In the genomic region with DNA sequence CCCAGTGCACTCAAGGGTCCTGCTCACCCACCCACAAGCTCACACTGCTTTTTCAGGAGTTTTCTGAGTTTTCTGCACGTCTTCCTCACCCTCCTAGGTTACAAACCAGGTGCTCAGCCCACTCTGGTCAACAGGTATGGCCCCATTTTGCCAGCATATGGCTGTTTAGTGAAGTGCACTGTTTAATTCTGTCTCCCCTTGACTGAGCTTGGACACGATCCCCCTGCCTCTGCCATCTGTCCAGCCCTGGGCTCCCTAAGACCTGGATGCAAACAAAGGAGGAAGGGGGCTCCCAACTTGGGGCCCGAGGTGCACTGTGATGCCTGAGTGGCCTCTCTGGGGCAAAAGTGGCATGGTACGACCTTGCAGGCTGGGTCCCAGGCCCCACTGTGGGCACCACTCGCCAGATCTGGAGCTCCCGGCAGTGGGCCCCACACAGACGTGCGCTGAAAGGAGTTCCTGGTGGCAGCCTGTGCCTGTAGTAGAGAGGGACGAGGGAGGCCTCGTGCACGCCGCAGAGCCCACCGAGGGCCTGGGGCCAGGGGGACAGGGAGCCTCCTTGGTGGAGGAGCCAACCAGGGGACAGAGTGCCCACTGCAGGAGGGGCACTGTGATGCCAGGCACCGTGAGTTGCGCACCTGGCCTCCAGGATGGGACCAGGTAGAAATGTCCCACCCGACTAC, we compare ENCODE assay signal across 2 cellular contexts.
TF ChIP-seq lines count a peak whose summit lies in the region.

No MANE protein-coding gene starts in this region.

TF ChIP-seq in GM23338, 12 proteins besides CTCF, POLR2A, EP300 and RAD21 (continues in another document):
- TF ChIP-seq POLR2AphosphoS5 (IDR thresholded peaks at IDR 0.05; ENCODE audit: low read depth) (no peak), ZNF114 (CRISPR knock-in tag; IDR thresholded peaks at IDR 0.05) (no peak), EZH2phosphoT487 (IDR thresholded peaks at IDR 0.05; ENCODE audit: unreplicated experiment) (no peak), JUNB (IDR thresholded peaks at IDR 0.05; ENCODE audit: unreplicated experiment) (no peak), STAT1 (IDR thresholded peaks at IDR 0.05; ENCODE audit: unreplicated experiment) (no peak), ZNF331 (CRISPR knock-in tag; IDR thresholded peaks at IDR 0.05; ENCODE audit: low read depth) (no peak), EZH2 (IDR thresholded peaks at IDR 0.05; ENCODE audit: low read depth, unreplicated experiment) (no peak), CREB1 (CRISPR knock-in tag; IDR thresholded peaks at IDR 0.05; ENCODE audit: low read depth) (no peak), NANOG (IDR thresholded peaks at IDR 0.05; ENCODE audit: borderline replicate concordance) (no peak)
- TF ChIP-seq, protein P1, sequence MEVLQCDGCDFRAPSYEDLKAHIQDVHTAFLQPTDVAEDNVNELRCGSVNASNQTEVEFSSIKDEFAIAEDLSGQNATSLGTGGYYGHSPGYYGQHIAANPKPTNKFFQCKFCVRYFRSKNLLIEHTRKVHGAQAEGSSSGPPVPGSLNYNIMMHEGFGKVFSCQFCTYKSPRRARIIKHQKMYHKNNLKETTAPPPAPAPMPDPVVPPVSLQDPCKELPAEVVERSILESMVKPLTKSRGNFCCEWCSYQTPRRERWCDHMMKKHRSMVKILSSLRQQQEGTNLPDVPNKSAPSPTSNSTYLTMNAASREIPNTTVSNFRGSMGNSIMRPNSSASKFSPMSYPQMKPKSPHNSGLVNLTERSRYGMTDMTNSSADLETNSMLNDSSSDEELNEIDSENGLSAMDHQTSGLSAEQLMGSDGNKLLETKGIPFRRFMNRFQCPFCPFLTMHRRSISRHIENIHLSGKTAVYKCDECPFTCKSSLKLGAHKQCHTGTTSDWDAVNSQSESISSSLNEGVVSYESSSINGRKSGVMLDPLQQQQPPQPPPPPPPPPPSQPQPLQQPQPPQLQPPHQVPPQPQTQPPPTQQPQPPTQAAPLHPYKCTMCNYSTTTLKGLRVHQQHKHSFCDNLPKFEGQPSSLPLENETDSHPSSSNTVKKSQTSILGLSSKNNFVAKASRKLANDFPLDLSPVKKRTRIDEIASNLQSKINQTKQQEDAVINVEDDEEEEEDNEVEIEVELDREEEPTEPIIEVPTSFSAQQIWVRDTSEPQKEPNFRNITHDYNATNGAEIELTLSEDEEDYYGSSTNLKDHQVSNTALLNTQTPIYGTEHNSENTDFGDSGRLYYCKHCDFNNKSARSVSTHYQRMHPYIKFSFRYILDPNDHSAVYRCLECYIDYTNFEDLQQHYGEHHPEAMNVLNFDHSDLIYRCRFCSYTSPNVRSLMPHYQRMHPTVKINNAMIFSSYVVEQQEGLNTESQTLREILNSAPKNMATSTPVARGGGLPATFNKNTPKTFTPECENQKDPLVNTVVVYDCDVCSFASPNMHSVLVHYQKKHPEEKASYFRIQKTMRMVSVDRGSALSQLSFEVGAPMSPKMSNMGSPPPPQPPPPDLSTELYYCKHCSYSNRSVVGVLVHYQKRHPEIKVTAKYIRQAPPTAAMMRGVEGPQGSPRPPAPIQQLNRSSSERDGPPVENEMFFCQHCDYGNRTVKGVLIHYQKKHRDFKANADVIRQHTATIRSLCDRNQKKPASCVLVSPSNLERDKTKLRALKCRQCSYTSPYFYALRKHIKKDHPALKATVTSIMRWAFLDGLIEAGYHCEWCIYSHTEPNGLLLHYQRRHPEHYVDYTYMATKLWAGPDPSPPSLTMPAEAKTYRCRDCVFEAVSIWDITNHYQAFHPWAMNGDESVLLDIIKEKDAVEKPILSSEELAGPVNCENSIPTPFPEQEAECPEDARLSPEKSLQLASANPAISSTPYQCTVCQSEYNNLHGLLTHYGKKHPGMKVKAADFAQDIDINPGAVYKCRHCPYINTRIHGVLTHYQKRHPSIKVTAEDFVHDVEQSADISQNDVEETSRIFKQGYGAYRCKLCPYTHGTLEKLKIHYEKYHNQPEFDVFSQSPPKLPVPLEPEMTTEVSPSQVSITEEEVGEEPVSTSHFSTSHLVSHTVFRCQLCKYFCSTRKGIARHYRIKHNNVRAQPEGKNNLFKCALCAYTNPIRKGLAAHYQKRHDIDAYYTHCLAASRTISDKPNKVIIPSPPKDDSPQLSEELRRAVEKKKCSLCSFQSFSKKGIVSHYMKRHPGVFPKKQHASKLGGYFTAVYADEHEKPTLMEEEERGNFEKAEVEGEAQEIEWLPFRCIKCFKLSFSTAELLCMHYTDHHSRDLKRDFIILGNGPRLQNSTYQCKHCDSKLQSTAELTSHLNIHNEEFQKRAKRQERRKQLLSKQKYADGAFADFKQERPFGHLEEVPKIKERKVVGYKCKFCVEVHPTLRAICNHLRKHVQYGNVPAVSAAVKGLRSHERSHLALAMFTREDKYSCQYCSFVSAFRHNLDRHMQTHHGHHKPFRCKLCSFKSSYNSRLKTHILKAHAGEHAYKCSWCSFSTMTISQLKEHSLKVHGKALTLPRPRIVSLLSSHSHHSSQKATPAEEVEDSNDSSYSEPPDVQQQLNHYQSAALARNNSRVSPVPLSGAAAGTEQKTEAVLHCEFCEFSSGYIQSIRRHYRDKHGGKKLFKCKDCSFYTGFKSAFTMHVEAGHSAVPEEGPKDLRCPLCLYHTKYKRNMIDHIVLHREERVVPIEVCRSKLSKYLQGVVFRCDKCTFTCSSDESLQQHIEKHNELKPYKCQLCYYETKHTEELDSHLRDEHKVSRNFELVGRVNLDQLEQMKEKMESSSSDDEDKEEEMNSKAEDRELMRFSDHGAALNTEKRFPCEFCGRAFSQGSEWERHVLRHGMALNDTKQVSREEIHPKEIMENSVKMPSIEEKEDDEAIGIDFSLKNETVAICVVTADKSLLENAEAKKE (CRISPR knock-in tag; IDR thresholded peaks at IDR 0.05): no peak
- TF ChIP-seq, protein P2, sequence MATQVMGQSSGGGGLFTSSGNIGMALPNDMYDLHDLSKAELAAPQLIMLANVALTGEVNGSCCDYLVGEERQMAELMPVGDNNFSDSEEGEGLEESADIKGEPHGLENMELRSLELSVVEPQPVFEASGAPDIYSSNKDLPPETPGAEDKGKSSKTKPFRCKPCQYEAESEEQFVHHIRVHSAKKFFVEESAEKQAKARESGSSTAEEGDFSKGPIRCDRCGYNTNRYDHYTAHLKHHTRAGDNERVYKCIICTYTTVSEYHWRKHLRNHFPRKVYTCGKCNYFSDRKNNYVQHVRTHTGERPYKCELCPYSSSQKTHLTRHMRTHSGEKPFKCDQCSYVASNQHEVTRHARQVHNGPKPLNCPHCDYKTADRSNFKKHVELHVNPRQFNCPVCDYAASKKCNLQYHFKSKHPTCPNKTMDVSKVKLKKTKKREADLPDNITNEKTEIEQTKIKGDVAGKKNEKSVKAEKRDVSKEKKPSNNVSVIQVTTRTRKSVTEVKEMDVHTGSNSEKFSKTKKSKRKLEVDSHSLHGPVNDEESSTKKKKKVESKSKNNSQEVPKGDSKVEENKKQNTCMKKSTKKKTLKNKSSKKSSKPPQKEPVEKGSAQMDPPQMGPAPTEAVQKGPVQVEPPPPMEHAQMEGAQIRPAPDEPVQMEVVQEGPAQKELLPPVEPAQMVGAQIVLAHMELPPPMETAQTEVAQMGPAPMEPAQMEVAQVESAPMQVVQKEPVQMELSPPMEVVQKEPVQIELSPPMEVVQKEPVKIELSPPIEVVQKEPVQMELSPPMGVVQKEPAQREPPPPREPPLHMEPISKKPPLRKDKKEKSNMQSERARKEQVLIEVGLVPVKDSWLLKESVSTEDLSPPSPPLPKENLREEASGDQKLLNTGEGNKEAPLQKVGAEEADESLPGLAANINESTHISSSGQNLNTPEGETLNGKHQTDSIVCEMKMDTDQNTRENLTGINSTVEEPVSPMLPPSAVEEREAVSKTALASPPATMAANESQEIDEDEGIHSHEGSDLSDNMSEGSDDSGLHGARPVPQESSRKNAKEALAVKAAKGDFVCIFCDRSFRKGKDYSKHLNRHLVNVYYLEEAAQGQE (IDR thresholded peaks at IDR 0.05; ENCODE audit: unreplicated experiment): no peak

TF ChIP-seq in WTC11, 78 proteins besides CTCF, POLR2A, EP300 and RAD21:
- no peak for TF ChIP-seq ZBTB21 (CRISPR knock-in tag; IDR thresholded peaks at IDR 0.05; ENCODE audit: borderline replicate concordance)
- no peak for TF ChIP-seq TEAD1 (CRISPR knock-in tag; IDR thresholded peaks at IDR 0.05)
- TF ChIP-seq, protein P3, sequence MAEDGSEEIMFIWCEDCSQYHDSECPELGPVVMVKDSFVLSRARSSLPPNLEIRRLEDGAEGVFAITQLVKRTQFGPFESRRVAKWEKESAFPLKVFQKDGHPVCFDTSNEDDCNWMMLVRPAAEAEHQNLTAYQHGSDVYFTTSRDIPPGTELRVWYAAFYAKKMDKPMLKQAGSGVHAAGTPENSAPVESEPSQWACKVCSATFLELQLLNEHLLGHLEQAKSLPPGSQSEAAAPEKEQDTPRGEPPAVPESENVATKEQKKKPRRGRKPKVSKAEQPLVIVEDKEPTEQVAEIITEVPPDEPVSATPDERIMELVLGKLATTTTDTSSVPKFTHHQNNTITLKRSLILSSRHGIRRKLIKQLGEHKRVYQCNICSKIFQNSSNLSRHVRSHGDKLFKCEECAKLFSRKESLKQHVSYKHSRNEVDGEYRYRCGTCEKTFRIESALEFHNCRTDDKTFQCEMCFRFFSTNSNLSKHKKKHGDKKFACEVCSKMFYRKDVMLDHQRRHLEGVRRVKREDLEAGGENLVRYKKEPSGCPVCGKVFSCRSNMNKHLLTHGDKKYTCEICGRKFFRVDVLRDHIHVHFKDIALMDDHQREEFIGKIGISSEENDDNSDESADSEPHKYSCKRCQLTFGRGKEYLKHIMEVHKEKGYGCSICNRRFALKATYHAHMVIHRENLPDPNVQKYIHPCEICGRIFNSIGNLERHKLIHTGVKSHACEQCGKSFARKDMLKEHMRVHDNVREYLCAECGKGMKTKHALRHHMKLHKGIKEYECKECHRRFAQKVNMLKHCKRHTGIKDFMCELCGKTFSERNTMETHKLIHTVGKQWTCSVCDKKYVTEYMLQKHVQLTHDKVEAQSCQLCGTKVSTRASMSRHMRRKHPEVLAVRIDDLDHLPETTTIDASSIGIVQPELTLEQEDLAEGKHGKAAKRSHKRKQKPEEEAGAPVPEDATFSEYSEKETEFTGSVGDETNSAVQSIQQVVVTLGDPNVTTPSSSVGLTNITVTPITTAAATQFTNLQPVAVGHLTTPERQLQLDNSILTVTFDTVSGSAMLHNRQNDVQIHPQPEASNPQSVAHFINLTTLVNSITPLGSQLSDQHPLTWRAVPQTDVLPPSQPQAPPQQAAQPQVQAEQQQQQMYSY (CRISPR knock-in tag; IDR thresholded peaks at IDR 0.05): no peak
- TF ChIP-seq, protein P4, sequence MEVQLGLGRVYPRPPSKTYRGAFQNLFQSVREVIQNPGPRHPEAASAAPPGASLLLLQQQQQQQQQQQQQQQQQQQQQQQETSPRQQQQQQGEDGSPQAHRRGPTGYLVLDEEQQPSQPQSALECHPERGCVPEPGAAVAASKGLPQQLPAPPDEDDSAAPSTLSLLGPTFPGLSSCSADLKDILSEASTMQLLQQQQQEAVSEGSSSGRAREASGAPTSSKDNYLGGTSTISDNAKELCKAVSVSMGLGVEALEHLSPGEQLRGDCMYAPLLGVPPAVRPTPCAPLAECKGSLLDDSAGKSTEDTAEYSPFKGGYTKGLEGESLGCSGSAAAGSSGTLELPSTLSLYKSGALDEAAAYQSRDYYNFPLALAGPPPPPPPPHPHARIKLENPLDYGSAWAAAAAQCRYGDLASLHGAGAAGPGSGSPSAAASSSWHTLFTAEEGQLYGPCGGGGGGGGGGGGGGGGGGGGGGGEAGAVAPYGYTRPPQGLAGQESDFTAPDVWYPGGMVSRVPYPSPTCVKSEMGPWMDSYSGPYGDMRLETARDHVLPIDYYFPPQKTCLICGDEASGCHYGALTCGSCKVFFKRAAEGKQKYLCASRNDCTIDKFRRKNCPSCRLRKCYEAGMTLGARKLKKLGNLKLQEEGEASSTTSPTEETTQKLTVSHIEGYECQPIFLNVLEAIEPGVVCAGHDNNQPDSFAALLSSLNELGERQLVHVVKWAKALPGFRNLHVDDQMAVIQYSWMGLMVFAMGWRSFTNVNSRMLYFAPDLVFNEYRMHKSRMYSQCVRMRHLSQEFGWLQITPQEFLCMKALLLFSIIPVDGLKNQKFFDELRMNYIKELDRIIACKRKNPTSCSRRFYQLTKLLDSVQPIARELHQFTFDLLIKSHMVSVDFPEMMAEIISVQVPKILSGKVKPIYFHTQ (CRISPR knock-in tag; IDR thresholded peaks at IDR 0.05): no peak
- TF ChIP-seq, protein P5, sequence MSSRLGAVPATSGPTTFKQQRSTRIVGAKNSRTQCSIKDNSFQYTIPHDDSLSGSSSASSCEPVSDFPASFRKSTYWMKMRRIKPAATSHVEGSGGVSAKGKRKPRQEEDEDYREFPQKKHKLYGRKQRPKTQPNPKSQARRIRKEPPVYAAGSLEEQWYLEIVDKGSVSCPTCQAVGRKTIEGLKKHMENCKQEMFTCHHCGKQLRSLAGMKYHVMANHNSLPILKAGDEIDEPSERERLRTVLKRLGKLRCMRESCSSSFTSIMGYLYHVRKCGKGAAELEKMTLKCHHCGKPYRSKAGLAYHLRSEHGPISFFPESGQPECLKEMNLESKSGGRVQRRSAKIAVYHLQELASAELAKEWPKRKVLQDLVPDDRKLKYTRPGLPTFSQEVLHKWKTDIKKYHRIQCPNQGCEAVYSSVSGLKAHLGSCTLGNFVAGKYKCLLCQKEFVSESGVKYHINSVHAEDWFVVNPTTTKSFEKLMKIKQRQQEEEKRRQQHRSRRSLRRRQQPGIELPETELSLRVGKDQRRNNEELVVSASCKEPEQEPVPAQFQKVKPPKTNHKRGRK (CRISPR knock-in tag; IDR thresholded peaks at IDR 0.05; ENCODE audit: borderline replicate concordance): no peak
- no peak for TF ChIP-seq NR2C2 (CRISPR knock-in tag; IDR thresholded peaks at IDR 0.05)
- TF ChIP-seq, protein P6, sequence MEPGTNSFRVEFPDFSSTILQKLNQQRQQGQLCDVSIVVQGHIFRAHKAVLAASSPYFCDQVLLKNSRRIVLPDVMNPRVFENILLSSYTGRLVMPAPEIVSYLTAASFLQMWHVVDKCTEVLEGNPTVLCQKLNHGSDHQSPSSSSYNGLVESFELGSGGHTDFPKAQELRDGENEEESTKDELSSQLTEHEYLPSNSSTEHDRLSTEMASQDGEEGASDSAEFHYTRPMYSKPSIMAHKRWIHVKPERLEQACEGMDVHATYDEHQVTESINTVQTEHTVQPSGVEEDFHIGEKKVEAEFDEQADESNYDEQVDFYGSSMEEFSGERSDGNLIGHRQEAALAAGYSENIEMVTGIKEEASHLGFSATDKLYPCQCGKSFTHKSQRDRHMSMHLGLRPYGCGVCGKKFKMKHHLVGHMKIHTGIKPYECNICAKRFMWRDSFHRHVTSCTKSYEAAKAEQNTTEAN (CRISPR knock-in tag; IDR thresholded peaks at IDR 0.05): no peak
- no peak for TF ChIP-seq KAT7 (CRISPR knock-in tag; IDR thresholded peaks at IDR 0.05; ENCODE audit: borderline replicate concordance)
- TF ChIP-seq, protein P7, sequence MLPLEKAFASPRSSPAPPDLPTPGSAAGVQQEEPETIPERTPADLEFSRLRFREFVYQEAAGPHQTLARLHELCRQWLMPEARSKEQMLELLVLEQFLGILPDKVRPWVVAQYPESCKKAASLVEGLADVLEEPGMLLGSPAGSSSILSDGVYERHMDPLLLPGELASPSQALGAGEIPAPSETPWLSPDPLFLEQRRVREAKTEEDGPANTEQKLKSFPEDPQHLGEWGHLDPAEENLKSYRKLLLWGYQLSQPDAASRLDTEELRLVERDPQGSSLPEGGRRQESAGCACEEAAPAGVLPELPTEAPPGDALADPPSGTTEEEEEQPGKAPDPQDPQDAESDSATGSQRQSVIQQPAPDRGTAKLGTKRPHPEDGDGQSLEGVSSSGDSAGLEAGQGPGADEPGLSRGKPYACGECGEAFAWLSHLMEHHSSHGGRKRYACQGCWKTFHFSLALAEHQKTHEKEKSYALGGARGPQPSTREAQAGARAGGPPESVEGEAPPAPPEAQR (CRISPR knock-in tag; IDR thresholded peaks at IDR 0.05): no peak
- no peak for TF ChIP-seq ESRRA (CRISPR knock-in tag; IDR thresholded peaks at IDR 0.05; ENCODE audit: borderline replicate concordance)
- TF ChIP-seq ZNF416 (CRISPR knock-in tag; IDR thresholded peaks at IDR 0.05): no peak
- no peak for TF ChIP-seq TP53 (CRISPR knock-in tag; IDR thresholded peaks at IDR 0.05)
TF ChIP-seq in WTC11: peak in this region for 0.
